Comparison of ENCODE assay signal across 1 cellular context in the genomic region with DNA sequence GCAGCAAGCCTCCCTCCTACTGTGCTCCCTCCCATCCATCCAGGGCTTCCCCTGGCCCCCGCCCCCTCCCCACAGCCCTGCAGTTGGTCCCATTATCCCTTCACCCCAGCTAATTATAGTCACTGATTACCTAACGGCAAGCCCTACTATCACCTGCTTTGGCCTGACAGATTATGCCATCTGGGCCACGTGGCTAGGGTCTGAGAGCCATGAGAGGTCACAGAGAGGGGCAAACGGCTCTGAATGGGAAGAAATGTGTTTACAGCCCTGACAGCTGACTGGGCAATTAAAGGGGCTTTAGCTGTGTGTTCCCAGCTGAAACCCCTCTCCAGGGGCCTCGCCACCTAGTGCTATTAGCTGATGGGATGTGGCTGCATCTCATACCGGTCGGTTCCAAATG.
TF ChIP-seq lines count a peak whose summit lies in the region.

No MANE protein-coding gene starts in this region.

TF ChIP-seq in GM23338, 12 proteins besides CTCF, POLR2A, EP300 and RAD21 (continued from another document):
- TF ChIP-seq, protein P1, sequence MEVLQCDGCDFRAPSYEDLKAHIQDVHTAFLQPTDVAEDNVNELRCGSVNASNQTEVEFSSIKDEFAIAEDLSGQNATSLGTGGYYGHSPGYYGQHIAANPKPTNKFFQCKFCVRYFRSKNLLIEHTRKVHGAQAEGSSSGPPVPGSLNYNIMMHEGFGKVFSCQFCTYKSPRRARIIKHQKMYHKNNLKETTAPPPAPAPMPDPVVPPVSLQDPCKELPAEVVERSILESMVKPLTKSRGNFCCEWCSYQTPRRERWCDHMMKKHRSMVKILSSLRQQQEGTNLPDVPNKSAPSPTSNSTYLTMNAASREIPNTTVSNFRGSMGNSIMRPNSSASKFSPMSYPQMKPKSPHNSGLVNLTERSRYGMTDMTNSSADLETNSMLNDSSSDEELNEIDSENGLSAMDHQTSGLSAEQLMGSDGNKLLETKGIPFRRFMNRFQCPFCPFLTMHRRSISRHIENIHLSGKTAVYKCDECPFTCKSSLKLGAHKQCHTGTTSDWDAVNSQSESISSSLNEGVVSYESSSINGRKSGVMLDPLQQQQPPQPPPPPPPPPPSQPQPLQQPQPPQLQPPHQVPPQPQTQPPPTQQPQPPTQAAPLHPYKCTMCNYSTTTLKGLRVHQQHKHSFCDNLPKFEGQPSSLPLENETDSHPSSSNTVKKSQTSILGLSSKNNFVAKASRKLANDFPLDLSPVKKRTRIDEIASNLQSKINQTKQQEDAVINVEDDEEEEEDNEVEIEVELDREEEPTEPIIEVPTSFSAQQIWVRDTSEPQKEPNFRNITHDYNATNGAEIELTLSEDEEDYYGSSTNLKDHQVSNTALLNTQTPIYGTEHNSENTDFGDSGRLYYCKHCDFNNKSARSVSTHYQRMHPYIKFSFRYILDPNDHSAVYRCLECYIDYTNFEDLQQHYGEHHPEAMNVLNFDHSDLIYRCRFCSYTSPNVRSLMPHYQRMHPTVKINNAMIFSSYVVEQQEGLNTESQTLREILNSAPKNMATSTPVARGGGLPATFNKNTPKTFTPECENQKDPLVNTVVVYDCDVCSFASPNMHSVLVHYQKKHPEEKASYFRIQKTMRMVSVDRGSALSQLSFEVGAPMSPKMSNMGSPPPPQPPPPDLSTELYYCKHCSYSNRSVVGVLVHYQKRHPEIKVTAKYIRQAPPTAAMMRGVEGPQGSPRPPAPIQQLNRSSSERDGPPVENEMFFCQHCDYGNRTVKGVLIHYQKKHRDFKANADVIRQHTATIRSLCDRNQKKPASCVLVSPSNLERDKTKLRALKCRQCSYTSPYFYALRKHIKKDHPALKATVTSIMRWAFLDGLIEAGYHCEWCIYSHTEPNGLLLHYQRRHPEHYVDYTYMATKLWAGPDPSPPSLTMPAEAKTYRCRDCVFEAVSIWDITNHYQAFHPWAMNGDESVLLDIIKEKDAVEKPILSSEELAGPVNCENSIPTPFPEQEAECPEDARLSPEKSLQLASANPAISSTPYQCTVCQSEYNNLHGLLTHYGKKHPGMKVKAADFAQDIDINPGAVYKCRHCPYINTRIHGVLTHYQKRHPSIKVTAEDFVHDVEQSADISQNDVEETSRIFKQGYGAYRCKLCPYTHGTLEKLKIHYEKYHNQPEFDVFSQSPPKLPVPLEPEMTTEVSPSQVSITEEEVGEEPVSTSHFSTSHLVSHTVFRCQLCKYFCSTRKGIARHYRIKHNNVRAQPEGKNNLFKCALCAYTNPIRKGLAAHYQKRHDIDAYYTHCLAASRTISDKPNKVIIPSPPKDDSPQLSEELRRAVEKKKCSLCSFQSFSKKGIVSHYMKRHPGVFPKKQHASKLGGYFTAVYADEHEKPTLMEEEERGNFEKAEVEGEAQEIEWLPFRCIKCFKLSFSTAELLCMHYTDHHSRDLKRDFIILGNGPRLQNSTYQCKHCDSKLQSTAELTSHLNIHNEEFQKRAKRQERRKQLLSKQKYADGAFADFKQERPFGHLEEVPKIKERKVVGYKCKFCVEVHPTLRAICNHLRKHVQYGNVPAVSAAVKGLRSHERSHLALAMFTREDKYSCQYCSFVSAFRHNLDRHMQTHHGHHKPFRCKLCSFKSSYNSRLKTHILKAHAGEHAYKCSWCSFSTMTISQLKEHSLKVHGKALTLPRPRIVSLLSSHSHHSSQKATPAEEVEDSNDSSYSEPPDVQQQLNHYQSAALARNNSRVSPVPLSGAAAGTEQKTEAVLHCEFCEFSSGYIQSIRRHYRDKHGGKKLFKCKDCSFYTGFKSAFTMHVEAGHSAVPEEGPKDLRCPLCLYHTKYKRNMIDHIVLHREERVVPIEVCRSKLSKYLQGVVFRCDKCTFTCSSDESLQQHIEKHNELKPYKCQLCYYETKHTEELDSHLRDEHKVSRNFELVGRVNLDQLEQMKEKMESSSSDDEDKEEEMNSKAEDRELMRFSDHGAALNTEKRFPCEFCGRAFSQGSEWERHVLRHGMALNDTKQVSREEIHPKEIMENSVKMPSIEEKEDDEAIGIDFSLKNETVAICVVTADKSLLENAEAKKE (CRISPR knock-in tag; IDR thresholded peaks at IDR 0.05) = no peak
